ENCODE assay signal across 1 cellular context in the genomic region with DNA sequence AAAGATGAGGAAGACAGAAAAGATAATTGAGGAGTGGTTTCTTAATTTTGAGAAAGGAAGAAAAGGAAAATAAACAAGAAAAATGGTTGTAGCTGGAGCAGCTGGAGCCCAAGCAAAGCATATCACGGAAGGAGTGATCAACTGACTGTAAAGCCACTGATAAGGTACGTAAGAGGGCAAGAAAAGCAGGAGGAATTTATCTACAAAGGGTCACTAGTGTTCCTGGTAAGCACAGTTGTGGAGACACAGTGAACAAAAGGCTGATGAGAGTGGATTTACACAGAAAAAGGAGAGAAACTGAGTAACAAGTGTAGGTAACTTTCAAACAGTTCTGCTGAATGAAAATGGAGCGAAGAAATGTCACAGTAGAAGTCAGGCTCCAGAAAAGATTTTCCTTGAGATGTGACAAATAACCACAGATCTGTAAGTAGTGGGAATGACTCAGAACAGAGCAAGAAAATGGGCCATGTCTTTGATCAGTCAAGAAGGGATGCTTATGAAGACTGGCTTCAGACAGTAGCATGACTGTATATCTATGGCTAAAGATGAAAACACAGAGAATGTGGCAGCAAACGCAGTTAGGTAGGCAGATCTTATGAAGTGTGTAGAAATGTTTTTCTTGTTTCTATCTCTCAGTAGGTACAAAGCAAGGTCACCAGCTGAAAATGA.
TF ChIP-seq lines count a peak whose summit lies in the region.

No MANE protein-coding gene starts in this region.

TF ChIP-seq in HEK293, 187 proteins besides CTCF, POLR2A, EP300 and RAD21 (continued from another document):
- TF ChIP-seq, protein P1, sequence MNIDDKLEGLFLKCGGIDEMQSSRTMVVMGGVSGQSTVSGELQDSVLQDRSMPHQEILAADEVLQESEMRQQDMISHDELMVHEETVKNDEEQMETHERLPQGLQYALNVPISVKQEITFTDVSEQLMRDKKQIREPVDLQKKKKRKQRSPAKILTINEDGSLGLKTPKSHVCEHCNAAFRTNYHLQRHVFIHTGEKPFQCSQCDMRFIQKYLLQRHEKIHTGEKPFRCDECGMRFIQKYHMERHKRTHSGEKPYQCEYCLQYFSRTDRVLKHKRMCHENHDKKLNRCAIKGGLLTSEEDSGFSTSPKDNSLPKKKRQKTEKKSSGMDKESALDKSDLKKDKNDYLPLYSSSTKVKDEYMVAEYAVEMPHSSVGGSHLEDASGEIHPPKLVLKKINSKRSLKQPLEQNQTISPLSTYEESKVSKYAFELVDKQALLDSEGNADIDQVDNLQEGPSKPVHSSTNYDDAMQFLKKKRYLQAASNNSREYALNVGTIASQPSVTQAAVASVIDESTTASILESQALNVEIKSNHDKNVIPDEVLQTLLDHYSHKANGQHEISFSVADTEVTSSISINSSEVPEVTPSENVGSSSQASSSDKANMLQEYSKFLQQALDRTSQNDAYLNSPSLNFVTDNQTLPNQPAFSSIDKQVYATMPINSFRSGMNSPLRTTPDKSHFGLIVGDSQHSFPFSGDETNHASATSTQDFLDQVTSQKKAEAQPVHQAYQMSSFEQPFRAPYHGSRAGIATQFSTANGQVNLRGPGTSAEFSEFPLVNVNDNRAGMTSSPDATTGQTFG (tag by site-specific recombination; IDR thresholded peaks at IDR 0.05; ENCODE audit: borderline replicate concordance) = no peak
- peak; percentile 99 for TF ChIP-seq ZNF239 (tag by site-specific recombination; IDR thresholded peaks at IDR 0.05)
